26 cellular contexts compared by ENCODE assay signal in genomic region chr17:72494576-72494975, GRCh38.
DNase-seq lines count a peak whose midpoint lies in the region; ATAC-seq, FAIRE-seq and TF ChIP-seq lines count a peak whose summit lies in the region.
"Had no signal": no experiment of that assay in that cellular context is flagged by ENCODE, and none has a peak within 500 bp of the region (broad histone marks: within the 10 kb centered on the region; RNA-seq: fewer than 3 reads in every experiment).

No MANE protein-coding gene starts in this region.

- TF ChIP-seq CTCF in colonic mucosa (IDR thresholded peaks at IDR 0.05) = no peak

- no peak overlapping the region for H3K27ac Mint-ChIP-seq in activated naive CD8-positive, alpha-beta T cell treated with anti-CD3 and anti-CD28 coated beads for 36 hours
- H3K27ac Mint-ChIP-seq: CD4-positive, alpha-beta memory T cell; H9 had no signal

- no peak for FAIRE-seq in small intestine (lab: Jason Lieb, UNC)
- FAIRE-seq: GM12878, K562 had no signal

- DNase-seq in NCI-H526 (lab: John Stamatoyannopoulos, UW) (peak; percentile 18 to 34), NCI-H526 treated with DMSO at 0.1 percent for 48 hours (lab: John Stamatoyannopoulos, UW) (no peak), NCI-H2171 (lab: John Stamatoyannopoulos, UW) (peak; percentile 52), colonic mucosa (peak; percentile 59), small intestine (peak; percentile 59), GOT3 (lab: John Stamatoyannopoulos, UW) (no peak)
- DNase-seq in activated naive CD8-positive, alpha-beta T cell treated with anti-CD3 and anti-CD28 coated beads for 36 hours = no peak
- DNase-seq: C1 segment of cervical spinal cord; Caco-2; CD4-positive, alpha-beta memory T cell; DMS 273 treated with DMSO at 0.1 percent for 48 hours; EL; GDM1; GM23248; H9; Kasumi-1; NCI-H1092 treated with DMSO at 0.1 percent for 48 hours; NCI-H2029; NCI-H345; NCI-H774; SJCRH30 had no signal

- peaks cover 2% of the 10 kb centered on the region for H3K9me3 Mint-ChIP-seq in activated naive CD8-positive, alpha-beta T cell treated with anti-CD3 and anti-CD28 coated beads for 36 hours
- H3K9me3 Mint-ChIP-seq: H9 had no signal

- H3K4me1 ChIP-seq in colonic mucosa = no peaks in the 10 kb centered on the region
- no peaks in the 10 kb centered on the region for H3K4me1 ChIP-seq in small intestine (ENCODE audit: control insufficient read depth in 2 of 2, insufficient read depth in 1 of 2, low read depth in 1 of 2, low read length in 1 of 2)

- H3K9ac ChIP-seq in colonic mucosa (ENCODE audit: low read depth in 2 of 2, low read length in 2 of 2) = no peak overlapping the region
- H3K9ac ChIP-seq: GM23248 had no signal

- H3K36me3 ChIP-seq in colonic mucosa (no peaks in the 10 kb centered on the region), small intestine (ENCODE audit: control insufficient read depth in 2 of 2, insufficient read depth in 2 of 2, low read length in 2 of 2) (no peaks in the 10 kb centered on the region)
- H3K36me3 ChIP-seq: SJCRH30 had no signal

- H3K4me1 Mint-ChIP-seq in activated naive CD8-positive, alpha-beta T cell treated with anti-CD3 and anti-CD28 coated beads for 36 hours = no peaks in the 10 kb centered on the region
- H3K4me1 Mint-ChIP-seq: CD4-positive, alpha-beta memory T cell had no signal

- no peaks in the 10 kb centered on the region for H3K36me3 Mint-ChIP-seq in activated naive CD8-positive, alpha-beta T cell treated with anti-CD3 and anti-CD28 coated beads for 36 hours
- H3K36me3 Mint-ChIP-seq: CD4-positive, alpha-beta memory T cell had no signal

- intact Hi-C loops in colonic mucosa (cut with DNase I) = no loop called here

- H3K9me3 ChIP-seq in colonic mucosa (no peaks in the 10 kb centered on the region), small intestine (ENCODE audit: control insufficient read depth, low read depth) (no peaks in the 10 kb centered on the region)

- H3K27me3 ChIP-seq in colonic mucosa = no peaks in the 10 kb centered on the region
- no peaks in the 10 kb centered on the region for H3K27me3 ChIP-seq in small intestine (ENCODE audit: control insufficient read depth in 2 of 2, insufficient read depth in 2 of 2, low read length in 2 of 2)
- H3K27me3 ChIP-seq: SJCRH30 had no signal

- H3K4me3 ChIP-seq in colonic mucosa (no peak overlapping the region), small intestine (ENCODE audit: low read depth in 1 of 2, low read length in 2 of 2) (no peak overlapping the region)
- H3K4me3 ChIP-seq: GM12878, GM23248, K562, SJCRH30 had no signal

- 25 to 68% (median 37%) methylated on average over 2 of the region's 2 CpGs for WGBS in small intestine, 3 donors

- no peak overlapping the region for H3K4me3 Mint-ChIP-seq in activated naive CD8-positive, alpha-beta T cell treated with anti-CD3 and anti-CD28 coated beads for 36 hours
- H3K4me3 Mint-ChIP-seq: CD4-positive, alpha-beta memory T cell; H9 had no signal

- H3K27ac ChIP-seq in colonic mucosa = no peak overlapping the region
- H3K27ac ChIP-seq in small intestine (ENCODE audit: low read depth in 1 of 2, low read length in 1 of 2) = no peak overlapping the region
- H3K27ac ChIP-seq: GM23248, SJCRH30 had no signal

- peaks cover 6% of the 10 kb centered on the region for H3K27me3 Mint-ChIP-seq in activated naive CD8-positive, alpha-beta T cell treated with anti-CD3 and anti-CD28 coated beads for 36 hours
- H3K27me3 Mint-ChIP-seq: CD4-positive, alpha-beta memory T cell had no signal

- ATAC-seq in HG03439 (IDR thresholded peaks at IDR 0.05; ENCODE audit: unreplicated experiment) = no peak
- ATAC-seq: GM12878, K562, Right ventricle myocardium inferior, SK-N-SH treated with all-trans-retinoic acid at 6 μM for 48 hours had no signal

Comparison
In these comparisons a context has a peak if more than half of its experiments do, and no peak if none do; other contexts are left out.
1. DNase-seq: peak in NCI-H526 (2 of 2), NCI-H2171 (single experiment), colonic mucosa (single experiment) and small intestine (single experiment); none in NCI-H526 treated with DMSO at 0.1 percent for 48 hours (single experiment), GOT3 (single experiment) and activated naive CD8-positive, alpha-beta T cell treated with anti-CD3 and anti-CD28 coated beads for 36 hours (single experiment).